ENCODE assay signal across 22 cellular contexts in the genomic region with DNA sequence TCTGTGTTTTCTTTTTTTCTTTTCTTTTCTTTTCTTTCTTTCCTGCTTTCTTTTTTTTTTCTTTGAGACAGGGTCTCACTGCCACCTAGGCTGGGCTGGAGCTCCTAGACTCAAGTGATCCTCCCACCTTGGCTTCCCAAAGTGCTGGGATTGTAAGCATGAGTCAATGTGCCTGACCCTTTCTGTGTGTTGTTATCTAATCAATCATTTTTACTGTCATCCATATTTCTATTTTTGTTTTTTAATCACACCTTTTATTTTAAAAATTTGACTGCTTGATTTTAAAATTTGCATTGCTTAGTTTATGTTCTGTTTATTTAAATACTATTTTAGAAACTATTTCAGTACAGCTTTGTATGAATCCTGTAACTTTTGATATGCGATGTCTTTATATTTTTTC. TPM values are rescaled to one million over a fixed set of nuclear protein-coding genes. Genes with fewer than 3 reads are reported as not detected.
DNase-seq lines count a peak whose midpoint lies in the region; ATAC-seq and TF ChIP-seq lines count a peak whose summit lies in the region.
"Had no signal": no experiment of that assay in that cellular context is flagged by ENCODE, and none has a peak within 500 bp of the region (broad histone marks: within the 10 kb centered on the region; RNA-seq: fewer than 3 reads in every experiment).

No MANE protein-coding gene starts in this region.

- intact Hi-C loops in activated CD4-positive, alpha-beta T cell treated with anti-CD3 and anti-CD28 coated beads for 36 hours (cut with DNase I, micrococcal nuclease) = no loop called here

- peaks cover 11% of the 10 kb centered on the region for H3K9me3 Mint-ChIP-seq in activated CD4-positive, alpha-beta T cell treated with anti-CD3 and anti-CD28 coated beads for 36 hours (ENCODE audit: low read depth)
- H3K9me3 Mint-ChIP-seq in endothelial cell (ENCODE audit: unreplicated experiment) (no peaks in the 10 kb centered on the region), nephron progenitor cell (peaks cover 38% of the 10 kb centered on the region)
- H3K9me3 Mint-ChIP-seq: CD8-positive, alpha-beta T cell had no signal

- no peaks in the 10 kb centered on the region for H3K27me3 Mint-ChIP-seq in activated CD4-positive, alpha-beta T cell treated with anti-CD3 and anti-CD28 coated beads for 36 hours
- H3K27me3 Mint-ChIP-seq in endothelial cell (ENCODE audit: unreplicated experiment) (no peaks in the 10 kb centered on the region), nephron progenitor cell (ENCODE audit: low read depth, poor library complexity) (no peaks in the 10 kb centered on the region)

- no peak for ATAC-seq in activated CD4-positive, alpha-beta T cell treated with anti-CD3 and anti-CD28 coated beads for 36 hours
- ATAC-seq in HG03159 (IDR thresholded peaks at IDR 0.05; ENCODE audit: unreplicated experiment) (no peak), HG03045 (IDR thresholded peaks at IDR 0.05; ENCODE audit: unreplicated experiment) (no peak)
- ATAC-seq: CD8-positive, alpha-beta T cell; GM12878 had no signal

- CTCF ChIA-PET in activated CD4-positive, alpha-beta T cell treated with anti-CD3 and anti-CD28 coated beads for 36 hours (lab: Charles Lee) = interaction anchor here (0.9 to 1.0 kb wide), 2 partner anchors 9 to 12 kb away, joined by 3 to 4 read pairs; no protein-coding TSS in a partner anchor

- H3K4me1 Mint-ChIP-seq in activated CD4-positive, alpha-beta T cell treated with anti-CD3 and anti-CD28 coated beads for 36 hours = peaks cover 38% of the 10 kb centered on the region
- H3K4me1 Mint-ChIP-seq in endothelial cell (ENCODE audit: unreplicated experiment) (no peaks in the 10 kb centered on the region), nephron progenitor cell (peaks cover 26% of the 10 kb centered on the region)

- TF ChIP-seq CTCF in endothelial cell (IDR thresholded peaks at IDR 0.05; ENCODE audit: unreplicated experiment) (no peak), nephron progenitor cell (IDR thresholded peaks at IDR 0.05) (no peak)

- peak overlapping the region; percentile 55 for H3K27ac Mint-ChIP-seq in activated CD4-positive, alpha-beta T cell treated with anti-CD3 and anti-CD28 coated beads for 36 hours
- H3K27ac Mint-ChIP-seq in endothelial cell (ENCODE audit: unreplicated experiment) (peak overlapping the region; percentile 52), nephron progenitor cell (peak overlapping the region; percentile 96)

- peaks cover 30% of the 10 kb centered on the region for H3K36me3 Mint-ChIP-seq in activated CD4-positive, alpha-beta T cell treated with anti-CD3 and anti-CD28 coated beads for 36 hours (ENCODE audit: low read depth)
- H3K36me3 Mint-ChIP-seq in endothelial cell (ENCODE audit: low read depth, unreplicated experiment) (no peaks in the 10 kb centered on the region), nephron progenitor cell (ENCODE audit: low read depth) (peaks cover 40% of the 10 kb centered on the region)

- POLR2A ChIA-PET in activated CD4-positive, alpha-beta T cell treated with anti-CD3 and anti-CD28 coated beads for 36 hours (lab: Charles Lee) = interaction anchor here (0.6 kb wide), 1 partner anchor 8 kb away, joined by 5 read pairs; no protein-coding TSS in a partner anchor

- H3K4me3 Mint-ChIP-seq in activated CD4-positive, alpha-beta T cell treated with anti-CD3 and anti-CD28 coated beads for 36 hours = no peak overlapping the region
- H3K4me3 Mint-ChIP-seq in endothelial cell (ENCODE audit: unreplicated experiment) = no peak overlapping the region
- peak overlapping the region; percentile 72 for H3K4me3 Mint-ChIP-seq in nephron progenitor cell
- H3K4me3 Mint-ChIP-seq: CD8-positive, alpha-beta T cell had no signal

- no peak for DNase-seq in activated CD4-positive, alpha-beta T cell treated with anti-CD3 and anti-CD28 coated beads for 36 hours
- no peak for DNase-seq in activated CD4-positive, alpha-beta T cell treated with anti-CD3 and anti-CD28 coated beads for 1 hour
- peak; percentile 7 for DNase-seq in OCI-M1 (lab: John Stamatoyannopoulos, UW)
- DNase-seq in endothelial cell (ENCODE audit: low spot score) = no peak
- DNase-seq in nephron progenitor cell = no peak
- no peak for DNase-seq in NCI-H774 (lab: John Stamatoyannopoulos, UW)
- DNase-seq: 8988T; AML-193; C1 segment of cervical spinal cord; CD8-positive, alpha-beta T cell; DND-41; HCEC 1CT; KBM-7; MM.1S; NCI-H1092; NCI-H1436; NCI-H1930; Peyer's patch; SJCRH30 had no signal

RNA-seq across cellular contexts. Expression of gene LCLAT1, which starts 19.2 kb away (rescaled TPM):
- 10 to 100 TPM; 18.5 to 21.7 TPM for total RNA-seq in activated CD4-positive, alpha-beta T cell treated with anti-CD3 and anti-CD28 coated beads for 36 hours
- 20.9 TPM for total RNA-seq in endothelial cell (ENCODE audit: unreplicated experiment)
